In genomic region chr15:88006146-88006545, GRCh38 we compare ENCODE assay signal across 30 cellular contexts.
"Had no signal": no experiment of that assay in that cellular context is flagged by ENCODE, and none has a peak within 500 bp of the region (broad histone marks: within the 10 kb centered on the region; RNA-seq: fewer than 3 reads in every experiment).

No MANE protein-coding gene starts in this region.

- H3K4me3 ChIP-seq: PC-9 had no signal

- ATAC-seq: activated CD8-positive, alpha-beta memory T cell treated with anti-CD3 and anti-CD28 coated beads, Interleukin-2, amount 10 ng/mL, durations not matched to agents 7 days and 5 days; activated naive CD8-positive, alpha-beta T cell treated with anti-CD3 and anti-CD28 coated beads, Interleukin-2, amount 50 U/mL, for 24 hours; Right ventricle myocardium inferior; SK-N-SH treated with all-trans-retinoic acid at 6 μM for 48 hours; T-cell; T-helper 17 cell had no signal

- H3K27ac ChIP-seq: PC-9, RWPE1, VCaP had no signal

- DNase-seq: activated CD4-positive, alpha-beta memory T cell treated with anti-CD3 and anti-CD28 coated beads, Interleukin-2, amount 10 ng/mL, durations not matched to agents 7 days and 5 days; activated CD4-positive, alpha-beta T cell treated with anti-CD3 and anti-CD28 coated beads for 1 hour; activated CD4-positive, alpha-beta T cell treated with anti-CD3 and anti-CD28 coated beads for 48 hours; activated CD4-positive, CD25-positive, alpha-beta regulatory T cell; activated CD8-positive, alpha-beta memory T cell treated with anti-CD3 and anti-CD28 coated beads for 24 hours; activated CD8-positive, alpha-beta memory T cell treated with anti-CD3 and anti-CD28 coated beads, Interleukin-2, amount 10 ng/mL, durations not matched to agents 7 days and 5 days; activated CD8-positive, alpha-beta memory T cell treated with anti-CD3 and anti-CD28 coated beads, Interleukin-2, amount 50 U/mL, for 48 hours; activated effector memory CD4-positive, alpha-beta T cell treated with Interleukin-2 at 50 U/mL for 16 hours; activated naive CD4-positive, alpha-beta T cell treated with anti-CD3 and anti-CD28 coated beads, Interleukin-2, amount 10 ng/mL, durations not matched to agents 7 days and 5 days; activated naive CD8-positive, alpha-beta T cell treated with anti-CD3 and anti-CD28 coated beads, Interleukin-2, amount 50 U/mL, for 24 hours; activated T-cell treated with anti-CD3 and anti-CD28 coated beads, Interleukin-2, amount 50 U/mL, for 48 hours; anterior cingulate cortex; central memory CD4-positive, alpha-beta T cell; Karpas-422; KBM-7; NCI-H1105; NCI-H1417 treated with DMSO at 0.1 percent for 48 hours; NCI-H1694 treated with DMSO at 0.1 percent for 48 hours; NCI-H2029; NCI-H345; NCI-H526 treated with DMSO at 0.1 percent for 48 hours; NCI-H774; PC-9; SIG-M5; T-cell; T-helper 17 cell had no signal
